1 cellular context compared by ENCODE assay signal in the genomic region with DNA sequence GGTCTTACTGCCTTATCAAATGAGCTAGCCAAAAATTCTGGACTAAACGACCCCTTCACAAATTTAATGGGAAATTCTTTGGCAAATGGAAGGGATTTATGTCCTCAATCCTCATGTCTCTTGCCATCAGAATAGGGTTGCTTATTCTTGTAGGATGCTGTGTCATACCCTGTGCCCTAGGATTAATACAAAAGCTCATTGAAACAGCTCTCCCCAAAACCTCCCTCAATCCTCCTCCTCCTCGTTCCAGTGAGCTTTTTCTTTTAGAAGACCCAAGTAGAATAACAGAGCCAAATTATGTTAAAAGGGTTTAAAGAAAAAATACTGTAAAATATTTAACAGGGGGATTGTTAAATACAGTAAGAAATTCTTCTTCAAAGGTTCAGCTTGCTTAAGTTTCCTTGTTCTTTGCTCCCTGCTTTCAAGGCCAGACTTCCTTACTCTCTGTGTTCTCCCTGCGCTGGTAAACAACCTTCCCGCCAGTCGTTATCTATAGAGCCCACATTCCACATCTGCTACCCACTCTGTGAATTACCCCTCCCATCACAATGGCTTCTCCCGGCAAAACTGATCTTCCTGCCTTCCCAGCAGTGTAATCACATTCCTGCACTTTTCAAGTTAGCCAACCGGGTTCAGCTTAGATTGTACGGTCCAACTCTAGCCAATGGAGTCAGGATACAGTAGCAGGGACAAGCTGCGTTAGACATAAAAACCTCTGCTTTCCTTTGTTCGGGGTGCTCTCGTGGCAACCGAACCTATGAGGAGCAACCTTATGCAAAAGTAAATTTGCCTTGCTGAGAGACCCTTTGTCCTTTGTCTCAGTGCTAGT.
A peak's percentile ranks its signal among the peaks of the same experiment; 100 is the strongest.
TF ChIP-seq lines count a peak whose summit lies in the region.

No MANE protein-coding gene starts in this region.

TF ChIP-seq in HepG2, 621 proteins besides CTCF, POLR2A, EP300 and RAD21 (continued from another document and continues in another):
- TF ChIP-seq, protein P1, sequence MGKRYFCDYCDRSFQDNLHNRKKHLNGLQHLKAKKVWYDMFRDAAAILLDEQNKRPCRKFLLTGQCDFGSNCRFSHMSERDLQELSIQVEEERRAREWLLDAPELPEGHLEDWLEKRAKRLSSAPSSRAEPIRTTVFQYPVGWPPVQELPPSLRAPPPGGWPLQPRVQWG (CRISPR knock-in tag; IDR thresholded peaks at IDR 0.05; ENCODE audit: borderline replicate concordance, low read depth): no peak
- TF ChIP-seq HNF4G (IDR thresholded peaks at IDR 0.05; ENCODE audit: borderline replicate concordance, low read depth, low read length) (peak; percentile 53; the same call in 1 of the 2 replicates), HNF4G (CRISPR knock-in tag; IDR thresholded peaks at IDR 0.05; ENCODE audit: borderline replicate concordance, low read depth) (no peak), ZNF510 (CRISPR knock-in tag; IDR thresholded peaks at IDR 0.05; ENCODE audit: low read depth) (no peak), NONO (IDR thresholded peaks at IDR 0.05) (no peak), NONO (CRISPR knock-in tag; conservative IDR thresholded peaks at IDR 0.05) (peak; percentile 58), HDAC6 (IDR thresholded peaks at IDR 0.05; ENCODE audit: low read depth, low read length) (no peak), RXRB (CRISPR knock-in tag; IDR thresholded peaks at IDR 0.05; ENCODE audit: borderline replicate concordance) (peak; percentile 68; the same call in 1 of the 2 replicates), SOX6 (IDR thresholded peaks at IDR 0.05) (no peak), SOX6 (CRISPR knock-in tag; IDR thresholded peaks at IDR 0.05) (peak; percentile 89), GABPB1 (CRISPR knock-in tag; IDR thresholded peaks at IDR 0.05) (peak; percentile 30; the same call in 1 of the 2 replicates), BCL6 (CRISPR knock-in tag; IDR thresholded peaks at IDR 0.05) (peak; percentile 60), RBM39 (IDR thresholded peaks at IDR 0.05; ENCODE audit: low read depth, low read length, poor library complexity, severe bottlenecking) (no peak), KAT8 (CRISPR knock-in tag; IDR thresholded peaks at IDR 0.05) (peak; percentile 77; the same call in 1 of the 2 replicates), ZIK1 (CRISPR knock-in tag; IDR thresholded peaks at IDR 0.05; ENCODE audit: borderline replicate concordance, low read depth) (0 out of 2 replicates have a peak, but pooled peaks have one; percentile 51), SMAD3 (CRISPR knock-in tag; IDR thresholded peaks at IDR 0.05) (peak; percentile 76; the same call in 1 of the 2 replicates), ZFP36 (IDR thresholded peaks at IDR 0.05; ENCODE audit: borderline replicate concordance, low read depth, low read length, partially characterized antibody) (no peak), SP140L (CRISPR knock-in tag; IDR thresholded peaks at IDR 0.05; ENCODE audit: borderline replicate concordance) (0 out of 2 replicates have a peak, but pooled peaks have one; percentile 33), HNF4A (CRISPR knock-in tag; IDR thresholded peaks at IDR 0.05) (peak; percentile 81), ZMAT3 (CRISPR knock-in tag; conservative IDR thresholded peaks at IDR 0.05) (peak; percentile 58), ZNF878 (CRISPR knock-in tag; IDR thresholded peaks at IDR 0.05) (peak; percentile 75; the same call in 1 of the 2 replicates), ZNF234 (CRISPR knock-in tag; conservative IDR thresholded peaks at IDR 0.05) (0 out of 2 replicates have a peak, but pooled peaks have one; percentile 40), ZNF614 (CRISPR knock-in tag; IDR thresholded peaks at IDR 0.05; ENCODE audit: borderline replicate concordance) (peak; percentile 82), SMC3 (IDR thresholded peaks at IDR 0.05; ENCODE audit: low read length) (0 out of 2 replicates have a peak, but pooled peaks have one; percentile 3), TBX2 (CRISPR knock-in tag; IDR thresholded peaks at IDR 0.05; ENCODE audit: borderline replicate concordance) (peak; percentile 57), ZNF180 (CRISPR knock-in tag; IDR thresholded peaks at IDR 0.05; ENCODE audit: borderline replicate concordance, low read depth) (no peak), ETV6 (CRISPR knock-in tag; conservative IDR thresholded peaks at IDR 0.05) (0 out of 2 replicates have a peak, but pooled peaks have one; percentile 40), ELF4 (CRISPR knock-in tag; IDR thresholded peaks at IDR 0.05; ENCODE audit: borderline replicate concordance) (peak; percentile 83; the same call in 1 of the 2 replicates), NFKBIZ (CRISPR knock-in tag; IDR thresholded peaks at IDR 0.05) (peak; percentile 48; the same call in 1 of the 2 replicates), NCOR1 (IDR thresholded peaks at IDR 0.05; ENCODE audit: borderline replicate concordance, low read length) (peak; percentile 64; the same call in 1 of the 2 replicates), POLR2AphosphoS5 (IDR thresholded peaks at IDR 0.05; ENCODE audit: low read depth, low read length) (peak; percentile 77), ZC3H13 (CRISPR knock-in tag; IDR thresholded peaks at IDR 0.05) (no peak), HOXD1 (CRISPR knock-in tag; IDR thresholded peaks at IDR 0.05) (peak; percentile 53; the same call in 1 of the 2 replicates), ELF3 (CRISPR knock-in tag; IDR thresholded peaks at IDR 0.05) (peak; percentile 81)
- TF ChIP-seq, protein P2, sequence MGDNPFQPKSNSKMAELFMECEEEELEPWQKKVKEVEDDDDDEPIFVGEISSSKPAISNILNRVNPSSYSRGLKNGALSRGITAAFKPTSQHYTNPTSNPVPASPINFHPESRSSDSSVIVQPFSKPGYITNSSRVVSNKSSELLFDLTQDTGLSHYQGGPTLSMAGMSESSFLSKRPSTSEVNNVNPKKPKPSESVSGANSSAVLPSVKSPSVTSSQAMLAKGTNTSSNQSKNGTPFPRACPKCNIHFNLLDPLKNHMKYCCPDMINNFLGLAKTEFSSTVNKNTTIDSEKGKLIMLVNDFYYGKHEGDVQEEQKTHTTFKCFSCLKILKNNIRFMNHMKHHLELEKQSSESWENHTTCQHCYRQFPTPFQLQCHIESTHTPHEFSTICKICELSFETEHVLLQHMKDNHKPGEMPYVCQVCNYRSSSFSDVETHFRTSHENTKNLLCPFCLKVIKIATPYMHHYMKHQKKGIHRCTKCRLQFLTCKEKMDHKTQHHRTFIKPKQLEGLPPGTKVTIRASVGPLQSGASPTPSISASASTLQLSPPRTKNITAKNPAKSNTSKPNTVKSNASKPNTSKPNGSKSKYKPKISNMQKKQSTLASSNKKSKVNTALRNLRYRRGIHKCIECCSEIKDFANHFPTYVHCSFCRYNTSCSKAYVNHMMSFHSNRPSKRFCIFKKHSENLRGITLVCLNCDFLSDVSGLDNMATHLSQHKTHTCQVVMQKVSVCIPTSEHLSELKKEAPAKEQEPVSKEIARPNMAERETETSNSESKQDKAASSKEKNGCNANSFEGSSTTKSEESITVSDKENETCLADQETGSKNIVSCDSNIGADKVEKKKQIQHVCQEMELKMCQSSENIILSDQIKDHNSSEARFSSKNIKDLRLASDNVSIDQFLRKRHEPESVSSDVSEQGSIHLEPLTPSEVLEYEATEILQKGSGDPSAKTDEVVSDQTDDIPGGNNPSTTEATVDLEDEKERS (CRISPR knock-in tag; IDR thresholded peaks at IDR 0.05): no peak
- TF ChIP-seq, protein P3, sequence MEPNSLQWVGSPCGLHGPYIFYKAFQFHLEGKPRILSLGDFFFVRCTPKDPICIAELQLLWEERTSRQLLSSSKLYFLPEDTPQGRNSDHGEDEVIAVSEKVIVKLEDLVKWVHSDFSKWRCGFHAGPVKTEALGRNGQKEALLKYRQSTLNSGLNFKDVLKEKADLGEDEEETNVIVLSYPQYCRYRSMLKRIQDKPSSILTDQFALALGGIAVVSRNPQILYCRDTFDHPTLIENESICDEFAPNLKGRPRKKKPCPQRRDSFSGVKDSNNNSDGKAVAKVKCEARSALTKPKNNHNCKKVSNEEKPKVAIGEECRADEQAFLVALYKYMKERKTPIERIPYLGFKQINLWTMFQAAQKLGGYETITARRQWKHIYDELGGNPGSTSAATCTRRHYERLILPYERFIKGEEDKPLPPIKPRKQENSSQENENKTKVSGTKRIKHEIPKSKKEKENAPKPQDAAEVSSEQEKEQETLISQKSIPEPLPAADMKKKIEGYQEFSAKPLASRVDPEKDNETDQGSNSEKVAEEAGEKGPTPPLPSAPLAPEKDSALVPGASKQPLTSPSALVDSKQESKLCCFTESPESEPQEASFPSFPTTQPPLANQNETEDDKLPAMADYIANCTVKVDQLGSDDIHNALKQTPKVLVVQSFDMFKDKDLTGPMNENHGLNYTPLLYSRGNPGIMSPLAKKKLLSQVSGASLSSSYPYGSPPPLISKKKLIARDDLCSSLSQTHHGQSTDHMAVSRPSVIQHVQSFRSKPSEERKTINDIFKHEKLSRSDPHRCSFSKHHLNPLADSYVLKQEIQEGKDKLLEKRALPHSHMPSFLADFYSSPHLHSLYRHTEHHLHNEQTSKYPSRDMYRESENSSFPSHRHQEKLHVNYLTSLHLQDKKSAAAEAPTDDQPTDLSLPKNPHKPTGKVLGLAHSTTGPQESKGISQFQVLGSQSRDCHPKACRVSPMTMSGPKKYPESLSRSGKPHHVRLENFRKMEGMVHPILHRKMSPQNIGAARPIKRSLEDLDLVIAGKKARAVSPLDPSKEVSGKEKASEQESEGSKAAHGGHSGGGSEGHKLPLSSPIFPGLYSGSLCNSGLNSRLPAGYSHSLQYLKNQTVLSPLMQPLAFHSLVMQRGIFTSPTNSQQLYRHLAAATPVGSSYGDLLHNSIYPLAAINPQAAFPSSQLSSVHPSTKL (CRISPR knock-in tag; IDR thresholded peaks at IDR 0.05): peak; percentile 91
- TF ChIP-seq, protein P4, sequence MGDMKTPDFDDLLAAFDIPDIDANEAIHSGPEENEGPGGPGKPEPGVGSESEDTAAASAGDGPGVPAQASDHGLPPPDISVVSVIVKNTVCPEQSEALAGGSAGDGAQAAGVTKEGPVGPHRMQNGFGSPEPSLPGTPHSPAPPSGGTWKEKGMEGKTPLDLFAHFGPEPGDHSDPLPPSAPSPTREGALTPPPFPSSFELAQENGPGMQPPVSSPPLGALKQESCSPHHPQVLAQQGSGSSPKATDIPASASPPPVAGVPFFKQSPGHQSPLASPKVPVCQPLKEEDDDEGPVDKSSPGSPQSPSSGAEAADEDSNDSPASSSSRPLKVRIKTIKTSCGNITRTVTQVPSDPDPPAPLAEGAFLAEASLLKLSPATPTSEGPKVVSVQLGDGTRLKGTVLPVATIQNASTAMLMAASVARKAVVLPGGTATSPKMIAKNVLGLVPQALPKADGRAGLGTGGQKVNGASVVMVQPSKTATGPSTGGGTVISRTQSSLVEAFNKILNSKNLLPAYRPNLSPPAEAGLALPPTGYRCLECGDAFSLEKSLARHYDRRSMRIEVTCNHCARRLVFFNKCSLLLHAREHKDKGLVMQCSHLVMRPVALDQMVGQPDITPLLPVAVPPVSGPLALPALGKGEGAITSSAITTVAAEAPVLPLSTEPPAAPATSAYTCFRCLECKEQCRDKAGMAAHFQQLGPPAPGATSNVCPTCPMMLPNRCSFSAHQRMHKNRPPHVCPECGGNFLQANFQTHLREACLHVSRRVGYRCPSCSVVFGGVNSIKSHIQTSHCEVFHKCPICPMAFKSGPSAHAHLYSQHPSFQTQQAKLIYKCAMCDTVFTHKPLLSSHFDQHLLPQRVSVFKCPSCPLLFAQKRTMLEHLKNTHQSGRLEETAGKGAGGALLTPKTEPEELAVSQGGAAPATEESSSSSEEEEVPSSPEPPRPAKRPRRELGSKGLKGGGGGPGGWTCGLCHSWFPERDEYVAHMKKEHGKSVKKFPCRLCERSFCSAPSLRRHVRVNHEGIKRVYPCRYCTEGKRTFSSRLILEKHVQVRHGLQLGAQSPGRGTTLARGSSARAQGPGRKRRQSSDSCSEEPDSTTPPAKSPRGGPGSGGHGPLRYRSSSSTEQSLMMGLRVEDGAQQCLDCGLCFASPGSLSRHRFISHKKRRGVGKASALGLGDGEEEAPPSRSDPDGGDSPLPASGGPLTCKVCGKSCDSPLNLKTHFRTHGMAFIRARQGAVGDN (CRISPR knock-in tag; IDR thresholded peaks at IDR 0.05): no peak
- TF ChIP-seq, protein P5, sequence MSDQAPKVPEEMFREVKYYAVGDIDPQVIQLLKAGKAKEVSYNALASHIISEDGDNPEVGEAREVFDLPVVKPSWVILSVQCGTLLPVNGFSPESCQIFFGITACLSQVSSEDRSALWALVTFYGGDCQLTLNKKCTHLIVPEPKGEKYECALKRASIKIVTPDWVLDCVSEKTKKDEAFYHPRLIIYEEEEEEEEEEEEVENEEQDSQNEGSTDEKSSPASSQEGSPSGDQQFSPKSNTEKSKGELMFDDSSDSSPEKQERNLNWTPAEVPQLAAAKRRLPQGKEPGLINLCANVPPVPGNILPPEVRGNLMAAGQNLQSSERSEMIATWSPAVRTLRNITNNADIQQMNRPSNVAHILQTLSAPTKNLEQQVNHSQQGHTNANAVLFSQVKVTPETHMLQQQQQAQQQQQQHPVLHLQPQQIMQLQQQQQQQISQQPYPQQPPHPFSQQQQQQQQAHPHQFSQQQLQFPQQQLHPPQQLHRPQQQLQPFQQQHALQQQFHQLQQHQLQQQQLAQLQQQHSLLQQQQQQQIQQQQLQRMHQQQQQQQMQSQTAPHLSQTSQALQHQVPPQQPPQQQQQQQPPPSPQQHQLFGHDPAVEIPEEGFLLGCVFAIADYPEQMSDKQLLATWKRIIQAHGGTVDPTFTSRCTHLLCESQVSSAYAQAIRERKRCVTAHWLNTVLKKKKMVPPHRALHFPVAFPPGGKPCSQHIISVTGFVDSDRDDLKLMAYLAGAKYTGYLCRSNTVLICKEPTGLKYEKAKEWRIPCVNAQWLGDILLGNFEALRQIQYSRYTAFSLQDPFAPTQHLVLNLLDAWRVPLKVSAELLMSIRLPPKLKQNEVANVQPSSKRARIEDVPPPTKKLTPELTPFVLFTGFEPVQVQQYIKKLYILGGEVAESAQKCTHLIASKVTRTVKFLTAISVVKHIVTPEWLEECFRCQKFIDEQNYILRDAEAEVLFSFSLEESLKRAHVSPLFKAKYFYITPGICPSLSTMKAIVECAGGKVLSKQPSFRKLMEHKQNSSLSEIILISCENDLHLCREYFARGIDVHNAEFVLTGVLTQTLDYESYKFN (CRISPR knock-in tag; conservative IDR thresholded peaks at IDR 0.05): peak; percentile 84
- TF ChIP-seq, protein P6, sequence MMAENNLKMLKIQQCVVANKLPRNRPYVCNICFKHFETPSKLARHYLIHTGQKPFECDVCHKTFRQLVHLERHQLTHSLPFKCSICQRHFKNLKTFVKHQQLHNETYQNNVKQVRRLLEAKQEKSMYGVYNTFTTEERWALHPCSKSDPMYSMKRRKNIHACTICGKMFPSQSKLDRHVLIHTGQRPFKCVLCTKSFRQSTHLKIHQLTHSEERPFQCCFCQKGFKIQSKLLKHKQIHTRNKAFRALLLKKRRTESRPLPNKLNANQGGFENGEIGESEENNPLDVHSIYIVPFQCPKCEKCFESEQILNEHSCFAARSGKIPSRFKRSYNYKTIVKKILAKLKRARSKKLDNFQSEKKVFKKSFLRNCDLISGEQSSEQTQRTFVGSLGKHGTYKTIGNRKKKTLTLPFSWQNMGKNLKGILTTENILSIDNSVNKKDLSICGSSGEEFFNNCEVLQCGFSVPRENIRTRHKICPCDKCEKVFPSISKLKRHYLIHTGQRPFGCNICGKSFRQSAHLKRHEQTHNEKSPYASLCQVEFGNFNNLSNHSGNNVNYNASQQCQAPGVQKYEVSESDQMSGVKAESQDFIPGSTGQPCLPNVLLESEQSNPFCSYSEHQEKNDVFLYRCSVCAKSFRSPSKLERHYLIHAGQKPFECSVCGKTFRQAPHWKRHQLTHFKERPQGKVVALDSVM (CRISPR knock-in tag; IDR thresholded peaks at IDR 0.05): 0 out of 2 replicates have a peak, but pooled peaks have one; percentile 37
